In genomic region chr9:112753725-112754124, GRCh38 we compare ENCODE assay signal across 2 cellular contexts.
A peak's percentile ranks its signal among the peaks of the same experiment; 100 is the strongest.
TF ChIP-seq lines count a peak whose summit lies in the region.

No MANE protein-coding gene starts in this region.

TF ChIP-seq in A549, 52 proteins besides CTCF, POLR2A, EP300 and RAD21 (continued from another document):
- TF ChIP-seq ELK1 (IDR thresholded peaks at IDR 0.05; ENCODE audit: low read depth, low read length) (no peak), RFX5 (IDR thresholded peaks at IDR 0.05) (no peak), FOSL2 (IDR thresholded peaks at IDR 0.05) (no peak), FOSL2 (CRISPR knock-in tag; IDR thresholded peaks at IDR 0.05) (0 out of 2 replicates have a peak, but pooled peaks have one; percentile 16), PBX3 (IDR thresholded peaks at IDR 0.05) (no peak), HOXA7 (CRISPR knock-in tag; IDR thresholded peaks at IDR 0.05) (no peak), ZFP36 (IDR thresholded peaks at IDR 0.05; ENCODE audit: borderline replicate concordance, partially characterized antibody) (no peak), CBX2 (IDR thresholded peaks at IDR 0.05; ENCODE audit: borderline replicate concordance, low read depth) (no peak)

TF ChIP-seq in HCT116, 20 proteins besides CTCF, POLR2A, EP300 and RAD21 (continued from another document):
- TF ChIP-seq JUND (IDR thresholded peaks at IDR 0.05): 0 out of 2 replicates have a peak, but pooled peaks have one; percentile 26
TF ChIP-seq in HCT116: peak in this region for 1.
